In the genomic region with DNA sequence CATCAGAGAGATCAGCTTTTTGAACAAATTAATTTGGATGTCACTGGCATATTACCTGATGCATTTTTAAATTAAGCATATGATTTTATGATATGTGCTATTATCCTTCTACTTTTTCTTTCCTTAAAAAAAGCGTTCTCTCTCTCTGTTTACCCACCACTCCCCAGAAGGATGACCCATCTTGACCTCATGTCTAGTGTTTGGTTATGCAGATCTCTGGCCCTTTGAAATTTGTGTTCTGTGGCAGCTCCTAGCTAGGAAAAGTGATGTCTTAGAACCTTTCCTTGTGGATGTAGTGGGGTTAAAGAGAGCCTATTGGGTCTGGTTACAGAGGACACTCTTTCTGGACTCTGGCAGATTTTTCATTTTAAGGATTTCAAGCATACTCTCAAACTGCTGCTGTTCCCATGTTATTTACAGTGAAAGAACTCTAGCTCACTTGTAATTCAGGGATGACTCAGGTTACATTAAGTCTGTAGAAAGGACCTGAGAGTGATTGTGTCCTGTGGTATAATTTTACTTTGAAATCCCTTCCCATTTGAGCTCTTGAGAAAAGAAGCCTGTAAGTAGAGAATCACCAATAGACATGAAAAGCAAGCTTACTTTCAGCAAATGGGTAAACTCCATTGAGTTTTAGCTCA, we compare ENCODE assay signal across 13 cellular contexts. TPM values are rescaled to one million over a fixed set of nuclear protein-coding genes. Genes with fewer than 3 reads are reported as not detected.
A peak's percentile ranks its signal among the peaks of the same experiment; 100 is the strongest.
DNase-seq lines count a peak whose midpoint lies in the region; ATAC-seq and TF ChIP-seq lines count a peak whose summit lies in the region.
"Had no signal": no experiment of that assay in that cellular context is flagged by ENCODE, and none has a peak within 500 bp of the region (broad histone marks: within the 10 kb centered on the region; RNA-seq: fewer than 3 reads in every experiment).

No MANE protein-coding gene starts in this region.

- no peak overlapping the region for H2BK15ac ChIP-seq in mesendoderm (replicated peaks; ENCODE audit: low read depth)

- H3K79me2 ChIP-seq in SK-N-SH (ENCODE audit: insufficient read depth), result no peaks in the 10 kb centered on the region
- no peaks in the 10 kb centered on the region for H3K79me2 ChIP-seq in mesendoderm (ENCODE audit: control insufficient read depth, insufficient read depth, low read length)

- no peak overlapping the region for H4K5ac ChIP-seq in mesendoderm (ENCODE audit: low read length)

- TF ChIP-seq EP300 in SK-N-SH (IDR thresholded peaks at IDR 0.05; ENCODE audit: borderline replicate concordance in 1 of 2, low read depth in 1 of 2, low read length in 1 of 2), result no peak

- no peak overlapping the region for H4K8ac ChIP-seq in mesendoderm (ENCODE audit: low read depth, low read length)

- ATAC-seq in SK-N-SH treated with all-trans-retinoic acid at 6 μM for 48 hours (peak; percentile 55), lower lobe of right lung (peak; percentile 45 to 63), GM18909 (IDR thresholded peaks at IDR 0.05; ENCODE audit: poor library complexity, unreplicated experiment) (no peak)
- ATAC-seq: T-helper 17 cell had no signal

- no peak overlapping the region for H3K23ac ChIP-seq in mesendoderm (ENCODE audit: low read length)

- no peak overlapping the region for H3K4me3 ChIP-seq in SK-N-SH (ENCODE audit: low read depth in 2 of 2, low read length in 1 of 2)
- H3K4me3 ChIP-seq in lower lobe of right lung, result no peak overlapping the region
- H3K4me3 ChIP-seq in mesendoderm (ENCODE audit: low read length), result no peak overlapping the region

- H3K27ac ChIP-seq in SK-N-SH (ENCODE audit: low read depth in 2 of 2, low read length in 1 of 2), result no peak overlapping the region
- H3K27ac ChIP-seq in lower lobe of right lung, result no peak overlapping the region
- H3K27ac ChIP-seq in mesendoderm (ENCODE audit: low read depth, low read length), result no peak overlapping the region

- TF ChIP-seq CTCF in SK-N-SH (IDR thresholded peaks at IDR 0.05) (no peak), lower lobe of right lung (IDR thresholded peaks at IDR 0.05) (no peak)

- peaks cover 0 to 6% of the 10 kb centered on the region in 2 experiments for H3K36me3 ChIP-seq in SK-N-SH (replicated peaks in 1 of 2; ENCODE audit: control insufficient read depth in 1 of 2, insufficient read depth in 2 of 2, low read length in 1 of 2)
- no peaks in the 10 kb centered on the region for H3K36me3 ChIP-seq in lower lobe of right lung
- H3K36me3 ChIP-seq in mesendoderm (ENCODE audit: control insufficient read depth, insufficient read depth, low read length), result no peaks in the 10 kb centered on the region

- H3K4me2 ChIP-seq in SK-N-SH (no peak overlapping the region), mesendoderm (ENCODE audit: low read length) (no peak overlapping the region)

- H2AFZ ChIP-seq in SK-N-SH (ENCODE audit: low read depth), result no peak overlapping the region

- H3K9me3 ChIP-seq in SK-N-SH, result no peaks in the 10 kb centered on the region
- H3K9me3 ChIP-seq in lower lobe of right lung, result no peaks in the 10 kb centered on the region

- intact Hi-C loops in lower lobe of right lung (cut with DNase I), result no loop called here

- no peaks in the 10 kb centered on the region for H3F3A ChIP-seq in SK-N-SH (replicated peaks; ENCODE audit: insufficient read depth)

- no peaks in the 10 kb centered on the region for H3K4me1 ChIP-seq in SK-N-SH (ENCODE audit: control insufficient read depth in 1 of 2, insufficient read depth in 2 of 2, low read depth in 1 of 2, low read length in 1 of 2)
- peaks cover 7% of the 10 kb centered on the region for H3K4me1 ChIP-seq in lower lobe of right lung
- no peaks in the 10 kb centered on the region for H3K4me1 ChIP-seq in mesendoderm (ENCODE audit: control insufficient read depth, low read depth, low read length)

- H2AK5ac ChIP-seq in mesendoderm (ENCODE audit: low read length), result no peak overlapping the region

- H3K79me1 ChIP-seq in mesendoderm (ENCODE audit: low read length), result peaks cover 2% of the 10 kb centered on the region

- H4K20me1 ChIP-seq in SK-N-SH (ENCODE audit: insufficient read depth), result no peaks in the 10 kb centered on the region

- no peak overlapping the region for H3K18ac ChIP-seq in mesendoderm (ENCODE audit: low read length)

- no peak overlapping the region for H3K56ac ChIP-seq in mesendoderm (ENCODE audit: low read length)

- TF ChIP-seq RAD21 in SK-N-SH (IDR thresholded peaks at IDR 0.05; ENCODE audit: low read length), result no peak

- DNase-seq in SK-N-SH (no peak), NCI-H69 (lab: John Stamatoyannopoulos, UW) (peak; percentile 9), lower lobe of right lung (no peak), mesendoderm (no peak), putamen (ENCODE audit: low spot score) (no peak)
- DNase-seq: C1 segment of cervical spinal cord, DMS 273 treated with DMSO at 0.1 percent for 48 hours, HCEC 1CT, NCI-H1694 treated with DMSO at 0.1 percent for 48 hours, NCI-H524 treated with DMSO at 0.1 percent for 48 hours, T-helper 17 cell had no signal

- POLR2A ChIA-PET in SK-N-SH (lab: Yijun Ruan, JAX), result no interaction called here

- H3K4ac ChIP-seq in mesendoderm (ENCODE audit: low read depth, low read length), result no peak overlapping the region

- 61% methylated on average over 1 of the region's 1 CpG for WGBS in SK-N-SH (ENCODE audit: low lambda C conversion rate)
- WGBS in mesendoderm (ENCODE audit: extremely low coverage, insufficient coverage, low lambda C conversion rate), result no CpG with 5 or more reads among the region's 1 CpG

- H2BK120ac ChIP-seq in mesendoderm (ENCODE audit: low read depth, low read length), result no peak overlapping the region

- no peaks in the 10 kb centered on the region for H3K9me2 ChIP-seq in SK-N-SH

- H3K9ac ChIP-seq in SK-N-SH (no peak overlapping the region), mesendoderm (ENCODE audit: low read length) (no peak overlapping the region)

- no peak overlapping the region for H2BK5ac ChIP-seq in mesendoderm (ENCODE audit: low read length)

- H3K27me3 ChIP-seq in SK-N-SH (ENCODE audit: insufficient read depth) (no peaks in the 10 kb centered on the region), lower lobe of right lung (ENCODE audit: low read depth) (no peaks in the 10 kb centered on the region), mesendoderm (ENCODE audit: insufficient read depth, low read length, poor library complexity) (no peaks in the 10 kb centered on the region)

- CTCF ChIA-PET in SK-N-SH (lab: Yijun Ruan, JAX), result interaction anchor here (1.4 kb wide), 1 partner anchor 108 kb away, joined by 6 read pairs; no protein-coding TSS in a partner anchor

TF ChIP-seq in SK-N-SH treated with all-trans-retinoic acid at 6 μM for 48 hours, 23 proteins besides CTCF, POLR2A, EP300 and RAD21:
- TF ChIP-seq ZFP30 (CRISPR knock-in tag; IDR thresholded peaks at IDR 0.05) (no peak), ZNF70 (CRISPR knock-in tag; IDR thresholded peaks at IDR 0.05) (no peak), ZFP3 (CRISPR knock-in tag; IDR thresholded peaks at IDR 0.05) (no peak), PPARA (CRISPR knock-in tag; IDR thresholded peaks at IDR 0.05; ENCODE audit: borderline replicate concordance) (no peak), TCF4 (CRISPR knock-in tag; IDR thresholded peaks at IDR 0.05; ENCODE audit: borderline replicate concordance) (no peak)

TF ChIP-seq in SK-N-SH, 30 proteins besides CTCF, POLR2A, EP300 and RAD21:
- no peak for TF ChIP-seq NRF1 (IDR thresholded peaks at IDR 0.05; ENCODE audit: low read depth, low read length)
- no peak for TF ChIP-seq POLR2AphosphoS5 (IDR thresholded peaks at IDR 0.05; ENCODE audit: low read depth, low read length)
- TF ChIP-seq RCOR1 (IDR thresholded peaks at IDR 0.05; ENCODE audit: low read length), result no peak
- no peak for TF ChIP-seq SMC3 (IDR thresholded peaks at IDR 0.05; ENCODE audit: low read depth, low read length)
- no peak for TF ChIP-seq ELF1 (IDR thresholded peaks at IDR 0.05)
- TF ChIP-seq GATA2 (CRISPR knock-in tag; IDR thresholded peaks at IDR 0.05), result no peak
- TF ChIP-seq, protein P1, sequence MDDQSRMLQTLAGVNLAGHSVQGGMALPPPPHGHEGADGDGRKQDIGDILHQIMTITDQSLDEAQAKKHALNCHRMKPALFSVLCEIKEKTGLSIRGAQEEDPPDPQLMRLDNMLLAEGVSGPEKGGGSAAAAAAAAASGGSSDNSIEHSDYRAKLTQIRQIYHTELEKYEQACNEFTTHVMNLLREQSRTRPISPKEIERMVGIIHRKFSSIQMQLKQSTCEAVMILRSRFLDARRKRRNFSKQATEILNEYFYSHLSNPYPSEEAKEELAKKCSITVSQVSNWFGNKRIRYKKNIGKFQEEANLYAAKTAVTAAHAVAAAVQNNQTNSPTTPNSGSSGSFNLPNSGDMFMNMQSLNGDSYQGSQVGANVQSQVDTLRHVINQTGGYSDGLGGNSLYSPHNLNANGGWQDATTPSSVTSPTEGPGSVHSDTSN (IDR thresholded peaks at IDR 0.05), result no peak
- no peak for TF ChIP-seq YY1 (IDR thresholded peaks at IDR 0.05; ENCODE audit: low read depth)
- TF ChIP-seq TCF12 (IDR thresholded peaks at IDR 0.05), result no peak
TF ChIP-seq in SK-N-SH: peak in this region for 0.

RNA-seq across cellular contexts. Expression of a gene that starts 23.8 kb away (rescaled TPM):
- polyA plus RNA-seq in SK-N-SH (2012; rRNA removed), result 0.70 and 1.2 TPM in 2 replicates
- polyA plus RNA-seq in SK-N-SH (2012; cell fraction: cytosol; rRNA removed), result 1.6 and 1.8 TPM in 2 replicates
- 2.4 and 2.5 TPM in 2 replicates for polyA plus RNA-seq in SK-N-SH (2012; cell fraction: nucleus; rRNA removed)
- total RNA-seq in lower lobe of right lung, result 50.9 TPM
- polyA plus RNA-seq in mesendoderm (2013, experiment 1 of 2), result 6.5 TPM
- 6.7 TPM for polyA plus RNA-seq in mesendoderm (2013, experiment 2 of 2)
- total RNA-seq: T-helper 17 cell had no signal
